In genomic region chr18:59848002-59848401, GRCh38 we compare ENCODE assay signal across 14 cellular contexts. TPM values are rescaled to one million over a fixed set of nuclear protein-coding genes. Genes with fewer than 3 reads are reported as not detected.
A peak's percentile ranks its signal among the peaks of the same experiment; 100 is the strongest.
DNase-seq lines count a peak whose midpoint lies in the region; ATAC-seq and TF ChIP-seq lines count a peak whose summit lies in the region.
"Had no signal": no experiment of that assay in that cellular context is flagged by ENCODE, and none has a peak within 500 bp of the region (broad histone marks: within the 10 kb centered on the region; RNA-seq: fewer than 3 reads in every experiment).

No MANE protein-coding gene starts in this region.

- no peak overlapping the region for H3K4me3 ChIP-seq in hepatocyte
- H3K4me3 ChIP-seq: SK-N-MC had no signal

- no peaks in the 10 kb centered on the region for H4K20me1 ChIP-seq in hepatocyte (ENCODE audit: insufficient read depth, poor library complexity, severe bottlenecking)

- H3K4me1 Mint-ChIP-seq in T-helper 1 cell treated with Interleukin-12 subunit alpha and Interleukin-12 subunit beta and Interleukin-4 antibody, amounts not matched to agents 30 μg/mL and 1 μg/mL, for 36 hours (ENCODE audit: low read depth) = peaks cover 22% of the 10 kb centered on the region
- peaks cover 12% of the 10 kb centered on the region for H3K4me1 Mint-ChIP-seq in activated naive CD4-positive, alpha-beta T cell treated with anti-CD3 and anti-CD28 coated beads, Interleukin-2, amount 10 ng/mL, durations not matched to agents 7 days and 5 days

- H2AFZ ChIP-seq in hepatocyte = no peak overlapping the region

- no peaks in the 10 kb centered on the region for H3K27me3 Mint-ChIP-seq in T-helper 1 cell treated with Interleukin-12 subunit alpha and Interleukin-12 subunit beta and Interleukin-4 antibody, amounts not matched to agents 30 μg/mL and 1 μg/mL, for 36 hours (ENCODE audit: low read depth)
- no peaks in the 10 kb centered on the region for H3K27me3 Mint-ChIP-seq in activated naive CD4-positive, alpha-beta T cell treated with anti-CD3 and anti-CD28 coated beads, Interleukin-2, amount 10 ng/mL, durations not matched to agents 7 days and 5 days
- H3K27me3 Mint-ChIP-seq: effector memory CD8-positive, alpha-beta T cell had no signal

- H3K27me3 ChIP-seq in hepatocyte = no peaks in the 10 kb centered on the region

- H3K4me1 ChIP-seq in hepatocyte (ENCODE audit: insufficient read depth) = peaks cover 10% of the 10 kb centered on the region

- DNase-seq in T-helper 1 cell (no peak), NCI-H1436 treated with DMSO at 0.1 percent for 48 hours (lab: John Stamatoyannopoulos, UW) (peak; percentile 10), hepatocyte (ENCODE audit: low spot score) (peak; percentile 28), left colon (no peak), middle frontal gyrus (ENCODE audit: extremely low spot score, low spot score) (no peak)
- DNase-seq in activated naive CD4-positive, alpha-beta T cell treated with anti-CD3 and anti-CD28 coated beads, Interleukin-2, amount 10 ng/mL, durations not matched to agents 7 days and 5 days = no peak
- DNase-seq: amniotic stem cell; effector memory CD8-positive, alpha-beta T cell; hippocampal formation; midbrain; NCI-H226 had no signal

- H3K79me2 ChIP-seq in hepatocyte = no peaks in the 10 kb centered on the region

- CTCF ChIA-PET in activated naive CD4-positive, alpha-beta T cell treated with anti-CD3 and anti-CD28 coated beads, Interleukin-2, amount 10 ng/mL, durations not matched to agents 7 days and 5 days (lab: Charles Lee) = interaction anchor here (0.6 to 1.7 kb wide), 3 partner anchors 9 to 140 kb away, joined by 3 to 5 read pairs (median 5); no protein-coding TSS in a partner anchor

- TF ChIP-seq CTCF in hepatocyte (IDR thresholded peaks at IDR 0.05; ENCODE audit: poor library complexity) = no peak

- no peaks in the 10 kb centered on the region for H3K9me3 ChIP-seq in hepatocyte (ENCODE audit: low read depth)

- no peaks in the 10 kb centered on the region for H3K9me2 ChIP-seq in hepatocyte (replicated peaks; ENCODE audit: insufficient read depth)

- H3K36me3 ChIP-seq in hepatocyte (replicated peaks; ENCODE audit: insufficient read depth, low read depth) = no peaks in the 10 kb centered on the region

- H3K27ac Mint-ChIP-seq in T-helper 1 cell treated with Interleukin-12 subunit alpha and Interleukin-12 subunit beta and Interleukin-4 antibody, amounts not matched to agents 30 μg/mL and 1 μg/mL, for 36 hours = peak overlapping the region; percentile 84
- no peak overlapping the region for H3K27ac Mint-ChIP-seq in activated naive CD4-positive, alpha-beta T cell treated with anti-CD3 and anti-CD28 coated beads, Interleukin-2, amount 10 ng/mL, durations not matched to agents 7 days and 5 days
- H3K27ac Mint-ChIP-seq: effector memory CD8-positive, alpha-beta T cell had no signal

- ATAC-seq in GM21825 (IDR thresholded peaks at IDR 0.05; ENCODE audit: unreplicated experiment) (peak; percentile 27), left colon (no peak)
- ATAC-seq: effector memory CD8-positive, alpha-beta T cell had no signal

- no peak overlapping the region for H3K27ac ChIP-seq in hepatocyte
- H3K27ac ChIP-seq: SK-N-MC had no signal

- H3K4me3 Mint-ChIP-seq in T-helper 1 cell treated with Interleukin-12 subunit alpha and Interleukin-12 subunit beta and Interleukin-4 antibody, amounts not matched to agents 30 μg/mL and 1 μg/mL, for 36 hours = no peak overlapping the region
- H3K4me3 Mint-ChIP-seq in activated naive CD4-positive, alpha-beta T cell treated with anti-CD3 and anti-CD28 coated beads, Interleukin-2, amount 10 ng/mL, durations not matched to agents 7 days and 5 days = no peak overlapping the region
- H3K4me3 Mint-ChIP-seq: effector memory CD8-positive, alpha-beta T cell had no signal

- no peaks in the 10 kb centered on the region for H3K36me3 Mint-ChIP-seq in T-helper 1 cell treated with Interleukin-12 subunit alpha and Interleukin-12 subunit beta and Interleukin-4 antibody, amounts not matched to agents 30 μg/mL and 1 μg/mL, for 36 hours (ENCODE audit: low read depth)
- no peaks in the 10 kb centered on the region for H3K36me3 Mint-ChIP-seq in activated naive CD4-positive, alpha-beta T cell treated with anti-CD3 and anti-CD28 coated beads, Interleukin-2, amount 10 ng/mL, durations not matched to agents 7 days and 5 days

- H3K4me2 ChIP-seq in hepatocyte = no peak overlapping the region

- H3K9me3 Mint-ChIP-seq in T-helper 1 cell treated with Interleukin-12 subunit alpha and Interleukin-12 subunit beta and Interleukin-4 antibody, amounts not matched to agents 30 μg/mL and 1 μg/mL, for 36 hours = no peaks in the 10 kb centered on the region
- H3K9me3 Mint-ChIP-seq in activated naive CD4-positive, alpha-beta T cell treated with anti-CD3 and anti-CD28 coated beads, Interleukin-2, amount 10 ng/mL, durations not matched to agents 7 days and 5 days = no peaks in the 10 kb centered on the region
- H3K9me3 Mint-ChIP-seq: effector memory CD8-positive, alpha-beta T cell had no signal

- WGBS in hepatocyte (ENCODE audit: low lambda C conversion rate, missing lambda C conversion rate) = 67% methylated on average over 4 of the region's 4 CpGs

- intact Hi-C loops in left colon (cut with DNase I, micrococcal nuclease) = no loop called here

RNA-seq across cellular contexts. Expression of gene PMAIP1, which starts 51.8 kb away (rescaled TPM):
- total RNA-seq in hepatocyte = 7.7 and 8.5 TPM in 2 replicates
- 9.0 and 10.2 TPM in 2 replicates for polyA plus RNA-seq in hepatocyte
- total RNA-seq in left colon = 1 to 10 TPM; 1.8 to 2.6 TPM

Comparison
In these comparisons a context has a peak if more than half of its experiments do, and no peak if none do; other contexts are left out.
1. DNase-seq: peak in NCI-H1436 treated with DMSO at 0.1 percent for 48 hours (single experiment) and hepatocyte (single experiment); none in T-helper 1 cell (0 of 5), left colon (0 of 2), middle frontal gyrus (single experiment) and activated naive CD4-positive, alpha-beta T cell treated with anti-CD3 and anti-CD28 coated beads, Interleukin-2, amount 10 ng/mL, durations not matched to agents 7 days and 5 days (single experiment).